11 cellular contexts compared by ENCODE assay signal in the genomic region with DNA sequence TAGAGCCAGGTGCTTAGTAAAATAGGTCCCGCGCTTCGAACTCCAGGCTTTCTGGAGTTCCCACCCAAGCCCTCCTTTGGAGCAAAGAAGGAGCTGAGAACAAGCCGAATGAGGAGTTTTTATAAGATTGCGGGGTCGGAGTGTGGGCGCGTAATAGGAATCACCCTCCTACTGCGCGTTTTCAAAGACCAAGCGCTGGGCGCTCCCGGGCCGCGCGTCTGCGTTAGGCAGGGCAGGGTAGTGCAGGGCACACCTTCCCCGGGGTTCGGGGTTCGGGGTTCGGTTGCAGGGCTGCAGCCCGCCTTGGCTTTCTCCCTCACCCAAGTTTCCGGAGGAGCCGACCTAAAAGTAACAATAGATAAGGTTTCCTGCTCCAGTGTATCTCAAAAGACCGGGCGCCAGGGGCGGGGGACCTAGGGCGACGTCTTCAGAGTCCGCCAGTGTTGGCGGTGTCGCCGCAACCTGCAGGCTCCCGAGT. TPM values are rescaled to one million over a fixed set of nuclear protein-coding genes. Genes with fewer than 3 reads are reported as not detected.
DNase-seq lines count a peak whose midpoint lies in the region; TF ChIP-seq lines count a peak whose summit lies in the region.
"Had no signal": no experiment of that assay in that cellular context is flagged by ENCODE, and none has a peak within 500 bp of the region (broad histone marks: within the 10 kb centered on the region; RNA-seq: fewer than 3 reads in every experiment).

No MANE protein-coding gene starts in this region.

- no peak for TF ChIP-seq POLR2A in tibial nerve (IDR thresholded peaks at IDR 0.05)

- no peak overlapping the region for H2BK120ac ChIP-seq in mesenchymal stem cell (ENCODE audit: low read depth, low read length)

- peak overlapping the region; percentile 93 for H3K4me2 ChIP-seq in mesenchymal stem cell (ENCODE audit: low read length, poor library complexity, severe bottlenecking)

- peak overlapping the region; percentile 60 for H2AFZ ChIP-seq in mesenchymal stem cell (ENCODE audit: low read depth, low read length)

- H2BK15ac ChIP-seq in mesenchymal stem cell (ENCODE audit: low read depth, poor library complexity, severe bottlenecking), result peak overlapping the region; percentile 33

- H3K9ac ChIP-seq in endocrine pancreas (ENCODE audit: control insufficient read depth, insufficient read depth, low read length) (no peak overlapping the region), mesenchymal stem cell (ENCODE audit: low read length) (no peak overlapping the region)

- no peak for TF ChIP-seq CTCF in tibial nerve (IDR thresholded peaks at IDR 0.05)

- H3K36me3 ChIP-seq in endocrine pancreas (ENCODE audit: control insufficient read depth, insufficient read depth, low read length), result no peaks in the 10 kb centered on the region
- H3K36me3 ChIP-seq in mesenchymal stem cell (ENCODE audit: control insufficient read depth in 1 of 2, insufficient read depth in 2 of 2, low read depth in 1 of 2, low read length in 2 of 2), result no peaks in the 10 kb centered on the region
- H3K36me3 ChIP-seq in tibial nerve, result no peaks in the 10 kb centered on the region

- no peak overlapping the region for H4K8ac ChIP-seq in mesenchymal stem cell (ENCODE audit: low read length)

- 5% methylated on average over 31 of the region's 34 CpGs for WGBS in mesenchymal stem cell
- WGBS in tibial nerve, 2 donors, result 9 to 11% methylated on average over 23 to 34 of the region's 34 CpGs

- H3K9me3 ChIP-seq in endocrine pancreas (ENCODE audit: control insufficient read depth, low read length), result no peaks in the 10 kb centered on the region
- no peaks in the 10 kb centered on the region for H3K9me3 ChIP-seq in mesenchymal stem cell (ENCODE audit: control insufficient read depth, low read length)
- no peaks in the 10 kb centered on the region for H3K9me3 ChIP-seq in tibial nerve

- no peak for TF ChIP-seq EP300 in tibial nerve (IDR thresholded peaks at IDR 0.05)

- H3K4me3 ChIP-seq in endocrine pancreas (ENCODE audit: control insufficient read depth, insufficient read depth, low read length), result peak overlapping the region; percentile 55
- H3K4me3 ChIP-seq in mesenchymal stem cell (ENCODE audit: insufficient read depth in 1 of 2, low read depth in 1 of 2, low read length in 2 of 2), result peak overlapping the region in 1 of 2 experiments; percentile 56
- H3K4me3 ChIP-seq in tibial nerve, result peak overlapping the region; percentile 5 to 50 (median 17)

- H3K79me1 ChIP-seq in mesenchymal stem cell (replicated peaks; ENCODE audit: low read length, poor library complexity, severe bottlenecking), result no peaks in the 10 kb centered on the region

- no peak overlapping the region for H2BK5ac ChIP-seq in mesenchymal stem cell (ENCODE audit: low read depth, low read length, poor library complexity, severe bottlenecking)

- peaks cover 11% of the 10 kb centered on the region for H3K4me1 ChIP-seq in endocrine pancreas (ENCODE audit: control insufficient read depth, insufficient read depth, low read length)
- peaks cover 35% of the 10 kb centered on the region for H3K4me1 ChIP-seq in mesenchymal stem cell (ENCODE audit: control insufficient read depth, insufficient read depth, low read depth, low read length)
- peaks cover 0 to 44% (median 7%) of the 10 kb centered on the region in 4 donors for H3K4me1 ChIP-seq in tibial nerve

- DNase-seq in activated CD4-positive, alpha-beta T cell treated with anti-CD3 and anti-CD28 coated beads for 48 hours, result peak; percentile 11
- no peak for DNase-seq in activated CD4-positive, alpha-beta T cell treated with anti-CD3 and anti-CD28 coated beads, Interleukin-2, amount 50 U/mL, for 1 hour
- DNase-seq in mesenchymal stem cell (peak; percentile 31), tibial nerve (ENCODE audit: low spot score in 2 of 2) (no peak), NCI-H524 treated with DMSO at 0.1 percent for 48 hours (lab: John Stamatoyannopoulos, UW) (no peak), ureter (ENCODE audit: low spot score) (no peak), DMS 273 treated with DMSO at 0.1 percent for 48 hours (lab: John Stamatoyannopoulos, UW) (no peak)
- DNase-seq: activated CD4-positive, alpha-beta T cell treated with anti-CD3 and anti-CD28 coated beads, Interleukin-2, amount 50 U/mL, for 48 hours; NCI-H2171 treated with DMSO at 0.1 percent for 48 hours; SHP77 had no signal

- no peak overlapping the region for H3K4ac ChIP-seq in mesenchymal stem cell (ENCODE audit: low read depth in 1 of 2, low read length in 2 of 2)

- H2AK5ac ChIP-seq in mesenchymal stem cell (ENCODE audit: low read length, severe bottlenecking), result no peak overlapping the region

- H4K91ac ChIP-seq in mesenchymal stem cell (ENCODE audit: low read length), result no peak overlapping the region

- H3K27ac ChIP-seq in mesenchymal stem cell (ENCODE audit: low read length, poor library complexity, severe bottlenecking) (no peak overlapping the region), tibial nerve (no peak overlapping the region)

- H3K18ac ChIP-seq in mesenchymal stem cell (ENCODE audit: low read depth in 1 of 2, low read length in 2 of 2), result peak overlapping the region in 1 of 2 experiments; percentile 14

- H3K14ac ChIP-seq in mesenchymal stem cell (ENCODE audit: low read length in 2 of 2), result no peak overlapping the region

- no peaks in the 10 kb centered on the region for H3K27me3 ChIP-seq in endocrine pancreas (ENCODE audit: control insufficient read depth, insufficient read depth, low read length)
- H3K27me3 ChIP-seq in mesenchymal stem cell (ENCODE audit: control insufficient read depth in 1 of 2, insufficient read depth in 1 of 2, low read length in 2 of 2), result peaks cover 34 to 83% of the 10 kb centered on the region in 2 experiments
- peaks cover 0 to 44% of the 10 kb centered on the region in 2 donors for H3K27me3 ChIP-seq in tibial nerve

- no peak overlapping the region for H2BK12ac ChIP-seq in mesenchymal stem cell (ENCODE audit: low read length in 2 of 2)

- H3K23ac ChIP-seq in mesenchymal stem cell (ENCODE audit: low read length in 2 of 2), result peak overlapping the region; percentile 50 to 93

RNA-seq across cellular contexts. Expression of gene SSTR1, which starts 3.6 kb away (rescaled TPM):
- 2.7 TPM for polyA plus RNA-seq in mesenchymal stem cell (2013, experiment 1 of 2)
- 2.8 TPM for polyA plus RNA-seq in mesenchymal stem cell (2013, experiment 2 of 2)
- total RNA-seq in tibial nerve (1 to 10 TPM; 1.0 to 2.1 (median 1.4) TPM), ureter (2.9 TPM)

RNA-seq across cellular contexts. Expression of gene CLEC14A, which starts 44.6 kb away (rescaled TPM):
- 23.5 TPM for polyA plus RNA-seq in mesenchymal stem cell (2013, experiment 1 of 2)
- 25.3 TPM for polyA plus RNA-seq in mesenchymal stem cell (2013, experiment 2 of 2)
- total RNA-seq in tibial nerve (10 to 100 TPM; 28.5 to 76.5 (median 64.3) TPM), ureter (18.6 TPM)

Comparison
In these comparisons a context has a peak if more than half of its experiments do, and no peak if none do; other contexts are left out.
1. DNase-seq: peak in activated CD4-positive, alpha-beta T cell treated with anti-CD3 and anti-CD28 coated beads for 48 hours (single experiment) and mesenchymal stem cell (single experiment); none in activated CD4-positive, alpha-beta T cell treated with anti-CD3 and anti-CD28 coated beads, Interleukin-2, amount 50 U/mL, for 1 hour (single experiment), tibial nerve (0 of 2), NCI-H524 treated with DMSO at 0.1 percent for 48 hours (single experiment), ureter (single experiment) and DMS 273 treated with DMSO at 0.1 percent for 48 hours (single experiment).